1 cellular context compared by ENCODE assay signal in genomic region chr20:34717230-34718095, GRCh38.
TF ChIP-seq lines count a peak whose summit lies in the region.

No MANE protein-coding gene starts in this region.

TF ChIP-seq in GM23338, 12 proteins besides CTCF, POLR2A, EP300 and RAD21 (continued from another document):
- TF ChIP-seq ZNF114 (CRISPR knock-in tag; IDR thresholded peaks at IDR 0.05): no peak
TF ChIP-seq in GM23338: peak in this region for 0.
